ENCODE assay signal across 18 cellular contexts in genomic region chr5:175686396-175686795, GRCh38.
"Had no signal": no experiment of that assay in that cellular context is flagged by ENCODE, and none has a peak within 500 bp of the region (broad histone marks: within the 10 kb centered on the region; RNA-seq: fewer than 3 reads in every experiment).

No MANE protein-coding gene starts in this region.

- ATAC-seq: activated CD8-positive, alpha-beta memory T cell treated with anti-CD3 and anti-CD28 coated beads, Interleukin-2, amount 10 ng/mL, durations not matched to agents 7 days and 5 days; activated CD8-positive, alpha-beta T cell treated with anti-CD3 and anti-CD28 coated beads for 36 hours; activated naive CD4-positive, alpha-beta T cell treated with anti-CD3 and anti-CD28 coated beads, Interleukin-2, amount 50 U/mL, for 72 hours; lower lobe of right lung; mucosa of descending colon; T-cell had no signal

- H3K4me3 ChIP-seq: lower lobe of right lung, mucosa of descending colon, thyroid gland had no signal

- H3K4me1 ChIP-seq: thyroid gland had no signal

- H3K9me3 ChIP-seq: lower lobe of right lung, mucosa of descending colon, thyroid gland had no signal

- H3K36me3 ChIP-seq: lower lobe of right lung, thyroid gland, WERI-Rb-1 had no signal

- DNase-seq: activated CD4-positive, alpha-beta T cell treated with anti-CD3 and anti-CD28 coated beads, Interleukin-2, amount 10 ng/mL, durations not matched to agents 7 days and 5 days; activated CD4-positive, CD25-positive, alpha-beta regulatory T cell treated with anti-CD3 and anti-CD28 coated beads, Interleukin-2, amount 50 U/mL, for 72 hours; activated CD8-positive, alpha-beta memory T cell treated with anti-CD3 and anti-CD28 coated beads, Interleukin-2, amount 10 ng/mL, durations not matched to agents 7 days and 5 days; activated CD8-positive, alpha-beta T cell treated with anti-CD3 and anti-CD28 coated beads for 36 hours; activated T-cell treated with anti-CD3 and anti-CD28 coated beads for 4 hours; effector memory CD4-positive, alpha-beta T cell; foreskin melanocyte; hippocampal formation; lower lobe of right lung; mesendoderm; mucosa of descending colon; nephron progenitor cell; stimulated activated CD4-positive, alpha-beta T cell treated with anti-CD3 and anti-CD28 coated beads, Interleukin-4, amount 100 ng/mL, for 1 hour; stimulated activated naive CD4-positive, alpha-beta T cell treated with Interleukin-2 at 50 U/mL for 16 hours; T-cell; thyroid gland; WERI-Rb-1 had no signal

- H3K27ac ChIP-seq: lower lobe of right lung, thyroid gland, WERI-Rb-1 had no signal

- H3K27me3 ChIP-seq: thyroid gland had no signal
